30 cellular contexts compared by ENCODE assay signal in genomic region chr6:31933537-31933936, GRCh38. TPM values are rescaled to one million over a fixed set of nuclear protein-coding genes. Genes with fewer than 3 reads are reported as not detected.
"Had no signal": no experiment of that assay in that cellular context is flagged by ENCODE, and none has a peak within 500 bp of the region (broad histone marks: within the 10 kb centered on the region; RNA-seq: fewer than 3 reads in every experiment).

No MANE protein-coding gene starts in this region.

- H3K4me2 ChIP-seq: hepatocyte had no signal

- H3K36me3 Mint-ChIP-seq: mesothelial cell of epicardium; naive B cell; natural killer cell treated with Interleukin-12 subunit alpha and Interleukin-12 subunit beta and Interleukin-15 and Interleukin-18, amount 100 ng/mL, for 72 hours had no signal

- H3K79me2 ChIP-seq: hepatocyte had no signal

- H3K27ac Mint-ChIP-seq: mesothelial cell of epicardium; naive B cell; natural killer cell treated with Interleukin-12 subunit alpha and Interleukin-12 subunit beta and Interleukin-15 and Interleukin-18, amount 100 ng/mL, for 72 hours; stimulated activated naive CD8-positive, alpha-beta T cell treated with anti-CD3 and anti-CD28 coated beads, Interleukin-15, amount 100 ng/mL, for 72 hours had no signal

- H3K4me1 Mint-ChIP-seq: mesothelial cell of epicardium; naive B cell; neural crest cell; stimulated activated naive CD8-positive, alpha-beta T cell treated with anti-CD3 and anti-CD28 coated beads, Interleukin-15, amount 100 ng/mL, for 72 hours had no signal

- ATAC-seq: foreskin keratinocyte; gastroesophageal sphincter; heart left ventricle; left lobe of liver; mucosa of descending colon; natural killer cell treated with Interleukin-12 subunit alpha and Interleukin-12 subunit beta and Interleukin-15 and Interleukin-18, amount 100 ng/mL, for 72 hours; psoas muscle; stimulated activated naive CD8-positive, alpha-beta T cell treated with anti-CD3 and anti-CD28 coated beads, Interleukin-15, amount 100 ng/mL, for 72 hours had no signal

- H3K9me3 Mint-ChIP-seq: mesothelial cell of epicardium; natural killer cell treated with Interleukin-12 subunit alpha and Interleukin-12 subunit beta and Interleukin-15 and Interleukin-18, amount 100 ng/mL, for 72 hours; neural crest cell; stimulated activated naive CD8-positive, alpha-beta T cell treated with anti-CD3 and anti-CD28 coated beads, Interleukin-15, amount 100 ng/mL, for 72 hours had no signal

- H3K4me1 ChIP-seq: foreskin keratinocyte, gastroesophageal sphincter, psoas muscle, suprapubic skin, thyroid gland had no signal

- H3K4me3 Mint-ChIP-seq: mesothelial cell of epicardium; natural killer cell treated with Interleukin-12 subunit alpha and Interleukin-12 subunit beta and Interleukin-15 and Interleukin-18, amount 100 ng/mL, for 72 hours; neural crest cell; stimulated activated naive CD8-positive, alpha-beta T cell treated with anti-CD3 and anti-CD28 coated beads, Interleukin-15, amount 100 ng/mL, for 72 hours had no signal

- H2AFZ ChIP-seq: hepatocyte had no signal

- H3K4me3 ChIP-seq: dorsolateral prefrontal cortex, gastroesophageal sphincter, heart left ventricle, hepatocyte, mucosa of descending colon, ovary, psoas muscle, suprapubic skin, thyroid gland had no signal

- H3K27ac ChIP-seq: dorsolateral prefrontal cortex, foreskin keratinocyte, gastroesophageal sphincter, heart left ventricle, hepatocyte, ovary, psoas muscle, skin epidermis, suprapubic skin, thyroid gland had no signal

- H3K9me3 ChIP-seq: gastroesophageal sphincter, heart left ventricle, mucosa of descending colon, ovary, psoas muscle, suprapubic skin, thyroid gland had no signal

- H3K27me3 ChIP-seq: dorsolateral prefrontal cortex, heart left ventricle, hepatocyte, ovary, suprapubic skin, thyroid gland had no signal

- H3K36me3 ChIP-seq: gastroesophageal sphincter, heart left ventricle, ovary, suprapubic skin, thyroid gland had no signal

- FAIRE-seq: kidney had no signal

- DNase-seq: cerebellar nuclear complex; cortex of kidney; dorsolateral prefrontal cortex; effector CD4-positive, alpha-beta T cell; foreskin keratinocyte; heart left ventricle; kidney; mesenchymal stem cell; mucosa of descending colon; naive B cell; nucleus accumbens; ovary; psoas muscle; right cardiac atrium; stimulated activated CD4-positive, alpha-beta T cell treated with anti-CD3 and anti-CD28 coated beads, Interleukin-15, amount 100 ng/mL, for 24 hours; stimulated activated CD4-positive, alpha-beta T cell treated with anti-CD3 and anti-CD28 coated beads, Interleukin-2, amount 100 ng/mL, for 48 hours; stimulated activated CD8-positive, alpha-beta memory T cell treated with anti-CD3 and anti-CD28 coated beads, Interleukin-4, amount 100 ng/mL, for 48 hours; stimulated activated naive CD4-positive, alpha-beta T cell; stimulated activated naive CD8-positive, alpha-beta T cell treated with anti-CD3 and anti-CD28 coated beads, Interleukin-15, amount 100 ng/mL, for 72 hours; thyroid gland; trophoblast cell had no signal

RNA-seq across cellular contexts. Expression of gene C2, which starts 6.0 kb away (rescaled TPM):
- total RNA-seq: foreskin keratinocyte, lung microvascular endothelial cell had no signal

RNA-seq across cellular contexts. Expression of gene CFB, which starts 12.4 kb away (rescaled TPM):
- total RNA-seq: neural crest cell had no signal

RNA-seq across cellular contexts. Expression of gene ZBTB12, which starts 31.7 kb away (rescaled TPM):
- polyA plus RNA-seq: hepatocyte had no signal
